In the genomic region with DNA sequence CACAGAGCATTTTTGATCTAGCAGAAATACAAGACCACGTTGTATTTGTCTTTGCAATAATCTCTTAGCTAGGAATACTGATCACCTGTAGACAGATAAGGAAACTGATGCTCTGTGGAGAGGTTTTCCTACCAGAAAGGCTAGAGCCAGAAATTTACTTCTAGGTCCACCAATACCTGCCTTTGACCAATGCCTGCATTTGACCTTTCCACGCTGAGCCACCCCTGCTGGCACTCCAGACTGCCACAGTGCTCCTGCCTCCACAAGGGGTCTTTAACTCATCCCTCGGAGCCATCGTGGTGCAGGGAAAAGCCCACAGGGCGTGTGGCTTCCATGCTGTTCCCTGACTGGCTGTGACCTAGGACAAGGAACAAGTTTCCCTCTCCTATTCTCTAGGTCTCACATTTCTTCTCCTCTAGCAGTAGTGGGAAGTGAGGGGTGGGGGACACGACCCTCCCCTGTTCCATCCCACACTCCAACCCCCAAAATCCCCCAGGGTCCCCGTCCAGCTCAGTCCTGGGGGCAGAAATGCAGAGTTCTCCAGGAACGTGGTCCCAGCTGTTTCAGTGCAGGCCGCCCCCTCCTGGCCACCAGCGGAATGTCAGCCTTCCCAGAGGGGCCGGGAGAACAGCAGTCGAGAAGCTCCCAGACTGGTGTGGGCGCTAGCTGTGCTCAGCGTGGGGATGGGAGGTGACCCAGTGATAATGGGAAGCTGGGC, we compare ENCODE assay signal across 8 cellular contexts.
DNase-seq lines count a peak whose midpoint lies in the region; ATAC-seq lines count a peak whose summit lies in the region.

No MANE protein-coding gene starts in this region.

- no peak for ATAC-seq in HG03378 (IDR thresholded peaks at IDR 0.05; ENCODE audit: unreplicated experiment)

- H3K27ac ChIP-seq in caudate nucleus (ENCODE audit: low read depth, low read length) (peak overlapping the region; percentile 4), layer of hippocampus (ENCODE audit: low read depth, low read length) (peak overlapping the region; percentile 86)

- peak; percentile 31 for DNase-seq in NK-92 treated with Interleukin-12 subunit alpha and Interleukin-12 subunit beta, amount 100 ng/mL, for 24 hours (lab: John Stamatoyannopoulos, UW)
- DNase-seq in NK-92 (lab: John Stamatoyannopoulos, UW; ENCODE audit: unreplicated experiment) (no peak), NCI-H1092 treated with DMSO at 0.1 percent for 48 hours (lab: John Stamatoyannopoulos, UW) (peak; percentile 19), caudate nucleus (lab: John Stamatoyannopoulos, UW) (peak in 58 of 61 donors; percentile 9 to 81 (median 64))
- peak; percentile 74 for DNase-seq in activated CD4-positive, CD25-positive, alpha-beta regulatory T cell treated with anti-CD3 and anti-CD28 coated beads, Interleukin-2, amount 50 U/mL, for 72 hours
- DNase-seq in stimulated activated CD4-positive, alpha-beta T cell treated with anti-CD3 and anti-CD28 coated beads, Interleukin-1b, Interleukin-23, amount 100 ng/mL, for 48 hours, result peak; percentile 55

- no peaks in the 10 kb centered on the region for H3K27me3 ChIP-seq in layer of hippocampus (ENCODE audit: control insufficient read depth, insufficient read depth, low read length)
